ENCODE assay signal across 27 cellular contexts in the genomic region with DNA sequence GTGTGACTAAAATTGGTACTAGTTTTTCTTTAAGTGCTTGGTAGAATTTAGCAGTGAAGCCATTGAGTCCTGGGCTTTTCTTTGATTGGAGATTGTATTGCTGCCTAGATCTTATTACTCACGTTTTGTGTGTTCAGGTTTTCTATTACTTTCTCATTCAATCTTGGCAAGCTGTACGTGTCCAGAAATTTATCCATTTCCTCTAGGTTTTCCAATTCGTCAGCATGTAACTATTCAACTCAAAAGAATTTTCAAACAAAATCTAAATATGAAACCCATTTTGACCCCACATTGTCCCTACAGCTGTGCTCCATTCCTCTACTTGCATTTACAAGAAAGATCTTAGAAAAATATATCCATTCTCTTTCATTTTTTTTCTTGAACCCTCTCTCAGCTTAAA.
"Had no signal": no experiment of that assay in that cellular context is flagged by ENCODE, and none has a peak within 500 bp of the region (broad histone marks: within the 10 kb centered on the region; RNA-seq: fewer than 3 reads in every experiment).

No MANE protein-coding gene starts in this region.

- H3K27me3 ChIP-seq: adrenal gland, SJSA1 had no signal

- H3K9me3 ChIP-seq: adrenal gland, SJSA1 had no signal

- H3K27ac ChIP-seq: adrenal gland, SJSA1 had no signal

- H3K4me3 ChIP-seq: adrenal gland, SJSA1 had no signal

- H3K36me3 ChIP-seq: adrenal gland, SJSA1 had no signal

- DNase-seq: activated CD4-positive, alpha-beta T cell treated with anti-CD3 and anti-CD28 coated beads for 1 hour; activated CD4-positive, alpha-beta T cell treated with anti-CD3 and anti-CD28 coated beads, Interleukin-2, amount 10 ng/mL, durations not matched to agents 24 days and 14 days; activated CD4-positive, alpha-beta T cell treated with anti-CD3 and anti-CD28 coated beads, Interleukin-2, amount 50 U/mL, for 48 hours; activated CD8-positive, alpha-beta memory T cell treated with anti-CD3 and anti-CD28 coated beads, Interleukin-2, amount 10 ng/mL, durations not matched to agents 7 days and 5 days; activated gamma-delta T cell; activated naive CD4-positive, alpha-beta T cell treated with anti-CD3 and anti-CD28 coated beads for 36 hours; activated naive CD8-positive, alpha-beta T cell treated with anti-CD3 and anti-CD28 coated beads for 36 hours; activated T-cell treated with anti-CD3 and anti-CD28 coated beads, Interleukin-2, amount 50 U/mL, for 4 hours; adrenal gland; anterior cingulate cortex; cerebellar nuclear complex; MV-4-11; NCI-H1092 treated with DMSO at 0.1 percent for 48 hours; NCI-H1417 treated with DMSO at 0.1 percent for 48 hours; NCI-H1694; NCI-H2029; NCI-H2107; NCI-H2171 treated with DMSO at 0.1 percent for 48 hours; NCI-H226; NCI-H510A; NCI-H526 treated with DMSO at 0.1 percent for 48 hours; NCI-H82; PC-3; SHP77; T-helper 17 cell; T-helper 9 cell had no signal

- H3K4me1 ChIP-seq: adrenal gland, SJSA1 had no signal
